In the genomic region with DNA sequence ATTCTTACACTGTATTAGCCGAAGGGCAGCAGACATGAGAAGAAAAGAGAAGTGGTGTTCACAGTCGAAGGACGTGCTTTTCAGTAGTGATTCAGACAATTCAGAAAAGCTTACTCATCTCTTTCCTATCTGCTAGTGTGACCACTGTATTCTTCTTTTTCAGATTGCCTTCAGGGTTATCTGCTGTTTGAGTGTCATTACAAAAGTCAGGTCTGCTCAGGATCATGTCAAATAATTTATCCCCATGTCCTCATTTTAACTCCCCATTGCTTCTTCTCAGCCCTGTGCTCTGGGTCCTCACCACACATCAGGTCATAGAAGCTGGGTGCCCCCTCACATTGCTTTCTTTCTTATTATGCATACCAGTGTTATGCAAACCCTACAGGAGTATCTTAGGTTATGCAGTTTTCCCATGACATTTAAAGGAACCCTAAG, we compare ENCODE assay signal across 10 cellular contexts.
DNase-seq lines count a peak whose midpoint lies in the region; ATAC-seq and TF ChIP-seq lines count a peak whose summit lies in the region.
"Had no signal": no experiment of that assay in that cellular context is flagged by ENCODE, and none has a peak within 500 bp of the region (broad histone marks: within the 10 kb centered on the region; RNA-seq: fewer than 3 reads in every experiment).

No MANE protein-coding gene starts in this region.

- ATAC-seq in GM19467 (IDR thresholded peaks at IDR 0.05; ENCODE audit: unreplicated experiment) (peak; percentile 85), HG03378 (IDR thresholded peaks at IDR 0.05; ENCODE audit: unreplicated experiment) (peak; percentile 95)
- no peak for ATAC-seq in activated T-cell treated with anti-CD3 and anti-CD28 coated beads, Interleukin-2, amount 50 U/mL, for 4 hours
- ATAC-seq in stimulated activated naive CD8-positive, alpha-beta T cell treated with anti-CD3 and anti-CD28 coated beads, Interleukin-15, amount 100 ng/mL, for 72 hours, result no peak

- DNase-seq in AML-193 (lab: John Stamatoyannopoulos, UW), result peak; percentile 46 to 54
- DNase-seq in cardiac fibroblast (ENCODE audit: low read depth in 2 of 2), result peak; percentile 67 to 77
- DNase-seq in H4 (ENCODE audit: low spot score), result no peak
- no peak for DNase-seq in activated T-cell treated with anti-CD3 and anti-CD28 coated beads, Interleukin-2, amount 50 U/mL, for 4 hours
- DNase-seq in stimulated activated naive CD8-positive, alpha-beta T cell treated with anti-CD3 and anti-CD28 coated beads, Interleukin-15, amount 100 ng/mL, for 72 hours, result no peak
- no peak for DNase-seq in SJCRH30
- DNase-seq: lower lobe of right lung had no signal

- TF ChIP-seq CTCF in cardiac fibroblast (IDR thresholded peaks at IDR 0.05; ENCODE audit: low read depth, low read length), result no peak

- H3K27me3 ChIP-seq in SJCRH30, result no peaks in the 10 kb centered on the region

- H3K9me3 Mint-ChIP-seq in activated T-cell treated with anti-CD3 and anti-CD28 coated beads, Interleukin-2, amount 50 U/mL, for 4 hours, result peaks cover 8% of the 10 kb centered on the region
- no peaks in the 10 kb centered on the region for H3K9me3 Mint-ChIP-seq in stimulated activated naive CD8-positive, alpha-beta T cell treated with anti-CD3 and anti-CD28 coated beads, Interleukin-15, amount 100 ng/mL, for 72 hours

- no peaks in the 10 kb centered on the region for H3K4me1 ChIP-seq in SJCRH30
- H3K4me1 ChIP-seq: lower lobe of right lung had no signal

- no peaks in the 10 kb centered on the region for H3K36me3 ChIP-seq in SJCRH30
- H3K36me3 ChIP-seq: lower lobe of right lung had no signal

- no peak overlapping the region for H3K27ac ChIP-seq in SJCRH30
- H3K27ac ChIP-seq: C4-2B, lower lobe of right lung had no signal

- no peaks in the 10 kb centered on the region for H3K4me1 Mint-ChIP-seq in activated T-cell treated with anti-CD3 and anti-CD28 coated beads, Interleukin-2, amount 50 U/mL, for 4 hours (ENCODE audit: low read depth)
- no peaks in the 10 kb centered on the region for H3K4me1 Mint-ChIP-seq in stimulated activated naive CD8-positive, alpha-beta T cell treated with anti-CD3 and anti-CD28 coated beads, Interleukin-15, amount 100 ng/mL, for 72 hours

- H3K27ac Mint-ChIP-seq in stimulated activated naive CD8-positive, alpha-beta T cell treated with anti-CD3 and anti-CD28 coated beads, Interleukin-15, amount 100 ng/mL, for 72 hours, result no peak overlapping the region

- no peaks in the 10 kb centered on the region for H3K27me3 Mint-ChIP-seq in activated T-cell treated with anti-CD3 and anti-CD28 coated beads, Interleukin-2, amount 50 U/mL, for 4 hours (ENCODE audit: low read depth)
- no peaks in the 10 kb centered on the region for H3K27me3 Mint-ChIP-seq in stimulated activated naive CD8-positive, alpha-beta T cell treated with anti-CD3 and anti-CD28 coated beads, Interleukin-15, amount 100 ng/mL, for 72 hours

- H3K4me3 Mint-ChIP-seq in activated T-cell treated with anti-CD3 and anti-CD28 coated beads, Interleukin-2, amount 50 U/mL, for 4 hours, result no peak overlapping the region
- H3K4me3 Mint-ChIP-seq in stimulated activated naive CD8-positive, alpha-beta T cell treated with anti-CD3 and anti-CD28 coated beads, Interleukin-15, amount 100 ng/mL, for 72 hours, result no peak overlapping the region

- H3K36me3 Mint-ChIP-seq in activated T-cell treated with anti-CD3 and anti-CD28 coated beads, Interleukin-2, amount 50 U/mL, for 4 hours (ENCODE audit: insufficient read depth), result no peaks in the 10 kb centered on the region

- H3K4me3 ChIP-seq in cardiac fibroblast (replicated peaks in 1 of 2; ENCODE audit: low read depth in 2 of 2, low read length in 2 of 2) (no peak overlapping the region), SJCRH30 (no peak overlapping the region)
- H3K4me3 ChIP-seq: lower lobe of right lung had no signal

- H3K9me3 ChIP-seq in SJCRH30 (replicated peaks), result 0 out of 2 replicates have a peak, but pooled peaks cover 2% of the 10 kb centered on the region
- H3K9me3 ChIP-seq: lower lobe of right lung had no signal

Comparison
In these comparisons a context has a peak if more than half of its experiments do, and no peak if none do; other contexts are left out.
1. DNase-seq: peak in AML-193 (2 of 2) and cardiac fibroblast (2 of 2); none in H4 (single experiment), activated T-cell treated with anti-CD3 and anti-CD28 coated beads, Interleukin-2, amount 50 U/mL, for 4 hours (single experiment), stimulated activated naive CD8-positive, alpha-beta T cell treated with anti-CD3 and anti-CD28 coated beads, Interleukin-15, amount 100 ng/mL, for 72 hours (0 of 2) and SJCRH30 (0 of 2).
2. ATAC-seq: peak in GM19467 (single experiment) and HG03378 (single experiment); none in activated T-cell treated with anti-CD3 and anti-CD28 coated beads, Interleukin-2, amount 50 U/mL, for 4 hours (0 of 2) and stimulated activated naive CD8-positive, alpha-beta T cell treated with anti-CD3 and anti-CD28 coated beads, Interleukin-15, amount 100 ng/mL, for 72 hours (single experiment).